In the genomic region with DNA sequence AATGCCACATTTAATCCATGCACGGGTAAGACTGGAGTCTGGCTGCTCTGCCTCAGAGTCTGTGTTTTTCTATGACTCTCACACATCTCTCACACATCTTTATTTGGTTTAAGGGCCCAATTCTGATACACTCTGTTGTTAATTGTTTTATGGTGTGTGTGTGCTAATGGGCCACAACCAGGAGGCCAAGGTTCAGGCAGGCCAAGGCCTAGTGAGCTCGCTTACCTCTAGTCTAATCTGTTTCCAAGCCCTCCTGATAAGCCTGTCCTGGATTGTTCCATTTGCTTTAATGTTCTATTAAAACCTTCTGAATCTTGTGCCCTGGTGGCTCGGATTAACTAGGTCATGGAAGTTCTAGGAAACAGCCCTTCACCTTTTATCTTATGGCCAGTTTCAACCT, we compare ENCODE assay signal across 27 cellular contexts.
A peak's percentile ranks its signal among the peaks of the same experiment; 100 is the strongest.
DNase-seq lines count a peak whose midpoint lies in the region; ATAC-seq, FAIRE-seq and TF ChIP-seq lines count a peak whose summit lies in the region.
"Had no signal": no experiment of that assay in that cellular context is flagged by ENCODE, and none has a peak within 500 bp of the region (broad histone marks: within the 10 kb centered on the region; RNA-seq: fewer than 3 reads in every experiment).

No MANE protein-coding gene starts in this region.

- CTCF ChIA-PET in Caco-2 (lab: Charles Lee) = no interaction called here

- DNase-seq in Caco-2 (peak; percentile 4 to 42), left colon (peak in 1 of 2 donors; percentile 9), mucosa of descending colon (peak in 1 of 3 donors; percentile 1), small intestine (peak; percentile 93), NCI-H345 treated with DMSO at 0.1 percent for 48 hours (lab: John Stamatoyannopoulos, UW; ENCODE audit: unreplicated experiment) (no peak), NCI-H748 (lab: John Stamatoyannopoulos, UW; ENCODE audit: unreplicated experiment) (no peak), NCI-H187 treated with DMSO at 0.1 percent for 48 hours (lab: John Stamatoyannopoulos, UW) (no peak), natural killer cell (no peak)
- DNase-seq: AML-193; CD4-positive, alpha-beta T cell; CD8-positive, alpha-beta T cell; DMS 273 treated with DMSO at 0.1 percent for 48 hours; DMS153; DMS53; DMS79; DND-41; EL; GDM1 had no signal

- 11 to 38% (median 36%) methylated on average over 3 of the region's 3 CpGs for WGBS in small intestine, 3 donors

- H3K27me3 Mint-ChIP-seq in Caco-2 (ENCODE audit: insufficient read depth, unreplicated experiment) (no peaks in the 10 kb centered on the region), natural killer cell (ENCODE audit: low read depth in 2 of 2) (no peaks in the 10 kb centered on the region)
- H3K27me3 Mint-ChIP-seq: B cell; CD4-positive, alpha-beta T cell had no signal

- H3K27me3 ChIP-seq in Caco-2 (replicated peaks; ENCODE audit: control insufficient read depth, insufficient read depth, low read length) (no peaks in the 10 kb centered on the region), small intestine (ENCODE audit: control insufficient read depth in 2 of 2, insufficient read depth in 2 of 2, low read length in 2 of 2) (no peaks in the 10 kb centered on the region)
- H3K27me3 ChIP-seq: BLaER1 treated with 17β-estradiol and CSF1 and Interleukin-3, amounts not matched to agents 10 nM and 100 nM had no signal

- H3K4me1 ChIP-seq in Caco-2 (no peaks in the 10 kb centered on the region), mucosa of descending colon (ENCODE audit: low read depth) (no peaks in the 10 kb centered on the region), small intestine (ENCODE audit: control insufficient read depth in 2 of 2, insufficient read depth in 1 of 2, low read depth in 1 of 2, low read length in 1 of 2) (peaks cover 0 to 2% of the 10 kb centered on the region in 2 donors)
- H3K4me1 ChIP-seq: A549; BLaER1 treated with 17β-estradiol and CSF1 and Interleukin-3, amounts not matched to agents 10 nM and 100 nM had no signal

- intact Hi-C loops in Caco-2 (cut with micrococcal nuclease; ENCODE audit: unreplicated experiment) = no loop called here
- intact Hi-C loops in left colon (cut with DNase I, micrococcal nuclease) = no loop called here
- intact Hi-C loops in mucosa of descending colon (cut with DNase I, micrococcal nuclease) = no loop called here
- intact Hi-C loops in natural killer cell (cut with micrococcal nuclease) = no loop called here

- H3K4me1 Mint-ChIP-seq in Caco-2 (ENCODE audit: low read depth, unreplicated experiment) (no peaks in the 10 kb centered on the region), natural killer cell (no peaks in the 10 kb centered on the region)
- H3K4me1 Mint-ChIP-seq: B cell had no signal

- no peaks in the 10 kb centered on the region for H3K36me3 Mint-ChIP-seq in Caco-2 (ENCODE audit: insufficient read depth, unreplicated experiment)
- H3K36me3 Mint-ChIP-seq in natural killer cell = no peaks in the 10 kb centered on the region
- H3K36me3 Mint-ChIP-seq: CD8-positive, alpha-beta T cell had no signal

- H3K27ac ChIP-seq in small intestine (ENCODE audit: low read depth in 1 of 2, low read length in 1 of 2) = peak overlapping the region in 1 of 2 donors; percentile 14
- H3K27ac ChIP-seq: 22Rv1; A549; BLaER1 treated with 17β-estradiol and CSF1 and Interleukin-3, amounts not matched to agents 10 nM and 100 nM; C4-2B had no signal

- H3K4me3 ChIP-seq in Caco-2 (ENCODE audit: low read depth, low read length) (no peak overlapping the region), mucosa of descending colon (no peak overlapping the region), small intestine (ENCODE audit: low read depth in 1 of 2, low read length in 2 of 2) (no peak overlapping the region)
- H3K4me3 ChIP-seq: A549; BLaER1 treated with 17β-estradiol and CSF1 and Interleukin-3, amounts not matched to agents 10 nM and 100 nM; GM12878 had no signal

- no peak for TF ChIP-seq CTCF in Caco-2 (IDR thresholded peaks at IDR 0.05; ENCODE audit: insufficient read depth in 1 of 2, low read depth in 1 of 2, low read length in 1 of 2, severe bottlenecking in 1 of 2, unreplicated experiment in 1 of 2)
- no peak for TF ChIP-seq CTCF in mucosa of descending colon (IDR thresholded peaks at IDR 0.05)
- no peak for TF ChIP-seq CTCF in natural killer cell (IDR thresholded peaks at IDR 0.05)

- H3K9me3 Mint-ChIP-seq in Caco-2 (ENCODE audit: unreplicated experiment) (no peaks in the 10 kb centered on the region), natural killer cell (peaks cover 13 to 20% of the 10 kb centered on the region in 2 donors)

- BruUV-seq in Caco-2 (replicated peaks; lab: Mats Ljungman, UMichigan) = no TSS peak

- no peak overlapping the region for H3K27ac Mint-ChIP-seq in Caco-2 (ENCODE audit: unreplicated experiment)
- no peak overlapping the region for H3K27ac Mint-ChIP-seq in natural killer cell
- H3K27ac Mint-ChIP-seq: B cell; CD4-positive, alpha-beta T cell; CD8-positive, alpha-beta T cell had no signal

- FAIRE-seq in small intestine (lab: Jason Lieb, UNC) = peak; percentile 59
- FAIRE-seq: A549, GM12878, GM12892, GM18507, GM19239 had no signal

- POLR2A ChIA-PET in Caco-2 (lab: Charles Lee) = no interaction called here

- peak; percentile 87 for ATAC-seq in left colon
- peak; percentile 47 for ATAC-seq in mucosa of descending colon
- ATAC-seq in natural killer cell = no peak
- ATAC-seq: A549; CD8-positive, alpha-beta T cell; GM12878 had no signal

- H3K36me3 ChIP-seq in Caco-2 (ENCODE audit: control insufficient read depth, insufficient read depth, low read length) (no peaks in the 10 kb centered on the region), mucosa of descending colon (ENCODE audit: low read depth) (no peaks in the 10 kb centered on the region), small intestine (ENCODE audit: control insufficient read depth in 2 of 2, insufficient read depth in 2 of 2, low read length in 2 of 2) (no peaks in the 10 kb centered on the region)
- H3K36me3 ChIP-seq: BLaER1 treated with 17β-estradiol and CSF1 and Interleukin-3, amounts not matched to agents 10 nM and 100 nM had no signal

- H3K9me3 ChIP-seq in Caco-2 = no peaks in the 10 kb centered on the region
- H3K9me3 ChIP-seq in mucosa of descending colon = no peaks in the 10 kb centered on the region
- H3K9me3 ChIP-seq in small intestine (ENCODE audit: control insufficient read depth, low read depth) = no peaks in the 10 kb centered on the region
- H3K9me3 ChIP-seq: A549; BLaER1 treated with 17β-estradiol and CSF1 and Interleukin-3, amounts not matched to agents 10 nM and 100 nM had no signal

- H3K4me3 Mint-ChIP-seq in Caco-2 (ENCODE audit: unreplicated experiment) (no peak overlapping the region), natural killer cell (no peak overlapping the region)
- H3K4me3 Mint-ChIP-seq: B cell; CD4-positive, alpha-beta T cell; CD8-positive, alpha-beta T cell had no signal

Comparison
In these comparisons a context has a peak if more than half of its experiments do, and no peak if none do; other contexts are left out.
1. DNase-seq: peak in Caco-2 (2 of 2) and small intestine (single experiment); none in NCI-H345 treated with DMSO at 0.1 percent for 48 hours (single experiment), NCI-H748 (single experiment), NCI-H187 treated with DMSO at 0.1 percent for 48 hours (single experiment) and natural killer cell (single experiment).
2. ATAC-seq: peak in left colon (single experiment) and mucosa of descending colon (single experiment); none in natural killer cell (0 of 3).